ENCODE assay signal across 1 cellular context in the genomic region with DNA sequence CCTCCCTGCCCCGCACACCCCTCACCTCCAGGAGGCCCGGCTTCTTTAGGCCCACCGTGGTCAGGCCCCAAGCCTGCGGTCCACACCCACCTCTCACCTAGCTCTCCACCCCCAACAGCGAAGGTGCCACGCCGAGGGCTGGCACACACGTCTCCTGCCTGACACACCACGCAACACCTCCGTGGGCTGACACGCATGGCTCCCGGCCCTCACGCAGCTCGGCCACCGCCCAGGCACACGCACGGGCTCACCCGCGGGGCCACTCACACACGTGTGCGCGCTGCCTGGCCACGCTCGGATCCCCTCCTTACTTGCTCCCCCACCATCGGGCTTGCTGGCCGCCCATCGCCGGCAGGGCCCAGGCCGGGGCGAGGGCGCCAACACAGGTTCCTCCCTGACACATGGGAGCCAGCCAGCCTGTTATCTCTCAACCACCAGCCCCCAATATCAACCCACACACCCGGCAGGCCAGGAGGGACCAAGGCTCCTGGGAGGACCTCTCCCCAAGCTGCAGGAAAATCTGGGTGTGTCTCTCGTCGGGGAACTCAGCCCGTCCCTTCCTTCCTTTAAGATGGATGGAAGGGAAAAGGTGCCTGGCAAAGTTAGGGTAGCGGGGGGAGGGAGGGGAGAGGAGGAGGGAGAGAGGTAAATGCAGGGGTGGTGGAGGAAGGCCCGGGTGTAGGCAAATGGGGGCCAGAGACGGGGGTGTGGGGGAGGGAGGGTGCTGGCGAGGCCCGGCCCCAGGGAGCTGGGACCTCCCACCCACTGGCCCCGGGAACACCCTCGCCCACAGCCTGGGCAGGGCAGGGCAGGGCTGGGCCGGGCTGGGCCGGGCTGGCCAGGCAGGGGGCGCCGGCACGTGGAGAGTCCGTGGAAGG.
TF ChIP-seq lines count a peak whose summit lies in the region.

No MANE protein-coding gene starts in this region.

TF ChIP-seq in WTC11, 78 proteins besides CTCF, POLR2A, EP300 and RAD21 (continued from another document):
- TF ChIP-seq, protein P1, sequence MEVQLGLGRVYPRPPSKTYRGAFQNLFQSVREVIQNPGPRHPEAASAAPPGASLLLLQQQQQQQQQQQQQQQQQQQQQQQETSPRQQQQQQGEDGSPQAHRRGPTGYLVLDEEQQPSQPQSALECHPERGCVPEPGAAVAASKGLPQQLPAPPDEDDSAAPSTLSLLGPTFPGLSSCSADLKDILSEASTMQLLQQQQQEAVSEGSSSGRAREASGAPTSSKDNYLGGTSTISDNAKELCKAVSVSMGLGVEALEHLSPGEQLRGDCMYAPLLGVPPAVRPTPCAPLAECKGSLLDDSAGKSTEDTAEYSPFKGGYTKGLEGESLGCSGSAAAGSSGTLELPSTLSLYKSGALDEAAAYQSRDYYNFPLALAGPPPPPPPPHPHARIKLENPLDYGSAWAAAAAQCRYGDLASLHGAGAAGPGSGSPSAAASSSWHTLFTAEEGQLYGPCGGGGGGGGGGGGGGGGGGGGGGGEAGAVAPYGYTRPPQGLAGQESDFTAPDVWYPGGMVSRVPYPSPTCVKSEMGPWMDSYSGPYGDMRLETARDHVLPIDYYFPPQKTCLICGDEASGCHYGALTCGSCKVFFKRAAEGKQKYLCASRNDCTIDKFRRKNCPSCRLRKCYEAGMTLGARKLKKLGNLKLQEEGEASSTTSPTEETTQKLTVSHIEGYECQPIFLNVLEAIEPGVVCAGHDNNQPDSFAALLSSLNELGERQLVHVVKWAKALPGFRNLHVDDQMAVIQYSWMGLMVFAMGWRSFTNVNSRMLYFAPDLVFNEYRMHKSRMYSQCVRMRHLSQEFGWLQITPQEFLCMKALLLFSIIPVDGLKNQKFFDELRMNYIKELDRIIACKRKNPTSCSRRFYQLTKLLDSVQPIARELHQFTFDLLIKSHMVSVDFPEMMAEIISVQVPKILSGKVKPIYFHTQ (CRISPR knock-in tag; IDR thresholded peaks at IDR 0.05), result no peak
- TF ChIP-seq ZBTB21 (CRISPR knock-in tag; IDR thresholded peaks at IDR 0.05; ENCODE audit: borderline replicate concordance) (no peak), TP53 (CRISPR knock-in tag; IDR thresholded peaks at IDR 0.05) (no peak), FOXP1 (CRISPR knock-in tag; IDR thresholded peaks at IDR 0.05; ENCODE audit: borderline replicate concordance) (peak; percentile 21; the same call in 1 of the 2 replicates), FOXK1 (CRISPR knock-in tag; IDR thresholded peaks at IDR 0.05) (no peak), CREB1 (CRISPR knock-in tag; IDR thresholded peaks at IDR 0.05) (no peak), HMGA2 (CRISPR knock-in tag; IDR thresholded peaks at IDR 0.05) (no peak), ZNF671 (CRISPR knock-in tag; IDR thresholded peaks at IDR 0.05) (no peak), TEAD4 (CRISPR knock-in tag; IDR thresholded peaks at IDR 0.05) (no peak), GRHL2 (CRISPR knock-in tag; IDR thresholded peaks at IDR 0.05; ENCODE audit: insufficient replicate concordance, severe bottlenecking) (no peak), ZNF219 (CRISPR knock-in tag; IDR thresholded peaks at IDR 0.05; ENCODE audit: borderline replicate concordance) (no peak)
- TF ChIP-seq, protein P2, sequence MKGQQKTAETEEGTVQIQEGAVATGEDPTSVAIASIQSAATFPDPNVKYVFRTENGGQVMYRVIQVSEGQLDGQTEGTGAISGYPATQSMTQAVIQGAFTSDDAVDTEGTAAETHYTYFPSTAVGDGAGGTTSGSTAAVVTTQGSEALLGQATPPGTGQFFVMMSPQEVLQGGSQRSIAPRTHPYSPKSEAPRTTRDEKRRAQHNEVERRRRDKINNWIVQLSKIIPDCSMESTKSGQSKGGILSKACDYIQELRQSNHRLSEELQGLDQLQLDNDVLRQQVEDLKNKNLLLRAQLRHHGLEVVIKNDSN (CRISPR knock-in tag; IDR thresholded peaks at IDR 0.05), result peak; percentile 42; the same call in 1 of the 2 replicates
- TF ChIP-seq, protein P3, sequence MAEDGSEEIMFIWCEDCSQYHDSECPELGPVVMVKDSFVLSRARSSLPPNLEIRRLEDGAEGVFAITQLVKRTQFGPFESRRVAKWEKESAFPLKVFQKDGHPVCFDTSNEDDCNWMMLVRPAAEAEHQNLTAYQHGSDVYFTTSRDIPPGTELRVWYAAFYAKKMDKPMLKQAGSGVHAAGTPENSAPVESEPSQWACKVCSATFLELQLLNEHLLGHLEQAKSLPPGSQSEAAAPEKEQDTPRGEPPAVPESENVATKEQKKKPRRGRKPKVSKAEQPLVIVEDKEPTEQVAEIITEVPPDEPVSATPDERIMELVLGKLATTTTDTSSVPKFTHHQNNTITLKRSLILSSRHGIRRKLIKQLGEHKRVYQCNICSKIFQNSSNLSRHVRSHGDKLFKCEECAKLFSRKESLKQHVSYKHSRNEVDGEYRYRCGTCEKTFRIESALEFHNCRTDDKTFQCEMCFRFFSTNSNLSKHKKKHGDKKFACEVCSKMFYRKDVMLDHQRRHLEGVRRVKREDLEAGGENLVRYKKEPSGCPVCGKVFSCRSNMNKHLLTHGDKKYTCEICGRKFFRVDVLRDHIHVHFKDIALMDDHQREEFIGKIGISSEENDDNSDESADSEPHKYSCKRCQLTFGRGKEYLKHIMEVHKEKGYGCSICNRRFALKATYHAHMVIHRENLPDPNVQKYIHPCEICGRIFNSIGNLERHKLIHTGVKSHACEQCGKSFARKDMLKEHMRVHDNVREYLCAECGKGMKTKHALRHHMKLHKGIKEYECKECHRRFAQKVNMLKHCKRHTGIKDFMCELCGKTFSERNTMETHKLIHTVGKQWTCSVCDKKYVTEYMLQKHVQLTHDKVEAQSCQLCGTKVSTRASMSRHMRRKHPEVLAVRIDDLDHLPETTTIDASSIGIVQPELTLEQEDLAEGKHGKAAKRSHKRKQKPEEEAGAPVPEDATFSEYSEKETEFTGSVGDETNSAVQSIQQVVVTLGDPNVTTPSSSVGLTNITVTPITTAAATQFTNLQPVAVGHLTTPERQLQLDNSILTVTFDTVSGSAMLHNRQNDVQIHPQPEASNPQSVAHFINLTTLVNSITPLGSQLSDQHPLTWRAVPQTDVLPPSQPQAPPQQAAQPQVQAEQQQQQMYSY (CRISPR knock-in tag; IDR thresholded peaks at IDR 0.05), result no peak
- TF ChIP-seq, protein P4, sequence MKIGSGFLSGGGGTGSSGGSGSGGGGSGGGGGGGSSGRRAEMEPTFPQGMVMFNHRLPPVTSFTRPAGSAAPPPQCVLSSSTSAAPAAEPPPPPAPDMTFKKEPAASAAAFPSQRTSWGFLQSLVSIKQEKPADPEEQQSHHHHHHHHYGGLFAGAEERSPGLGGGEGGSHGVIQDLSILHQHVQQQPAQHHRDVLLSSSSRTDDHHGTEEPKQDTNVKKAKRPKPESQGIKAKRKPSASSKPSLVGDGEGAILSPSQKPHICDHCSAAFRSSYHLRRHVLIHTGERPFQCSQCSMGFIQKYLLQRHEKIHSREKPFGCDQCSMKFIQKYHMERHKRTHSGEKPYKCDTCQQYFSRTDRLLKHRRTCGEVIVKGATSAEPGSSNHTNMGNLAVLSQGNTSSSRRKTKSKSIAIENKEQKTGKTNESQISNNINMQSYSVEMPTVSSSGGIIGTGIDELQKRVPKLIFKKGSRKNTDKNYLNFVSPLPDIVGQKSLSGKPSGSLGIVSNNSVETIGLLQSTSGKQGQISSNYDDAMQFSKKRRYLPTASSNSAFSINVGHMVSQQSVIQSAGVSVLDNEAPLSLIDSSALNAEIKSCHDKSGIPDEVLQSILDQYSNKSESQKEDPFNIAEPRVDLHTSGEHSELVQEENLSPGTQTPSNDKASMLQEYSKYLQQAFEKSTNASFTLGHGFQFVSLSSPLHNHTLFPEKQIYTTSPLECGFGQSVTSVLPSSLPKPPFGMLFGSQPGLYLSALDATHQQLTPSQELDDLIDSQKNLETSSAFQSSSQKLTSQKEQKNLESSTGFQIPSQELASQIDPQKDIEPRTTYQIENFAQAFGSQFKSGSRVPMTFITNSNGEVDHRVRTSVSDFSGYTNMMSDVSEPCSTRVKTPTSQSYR (CRISPR knock-in tag; IDR thresholded peaks at IDR 0.05), result 0 out of 2 replicates have a peak, but pooled peaks have one; percentile 37
- TF ChIP-seq, protein P5, sequence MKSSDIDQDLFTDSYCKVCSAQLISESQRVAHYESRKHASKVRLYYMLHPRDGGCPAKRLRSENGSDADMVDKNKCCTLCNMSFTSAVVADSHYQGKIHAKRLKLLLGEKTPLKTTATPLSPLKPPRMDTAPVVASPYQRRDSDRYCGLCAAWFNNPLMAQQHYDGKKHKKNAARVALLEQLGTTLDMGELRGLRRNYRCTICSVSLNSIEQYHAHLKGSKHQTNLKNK (CRISPR knock-in tag; IDR thresholded peaks at IDR 0.05), result no peak
- TF ChIP-seq, protein P6, sequence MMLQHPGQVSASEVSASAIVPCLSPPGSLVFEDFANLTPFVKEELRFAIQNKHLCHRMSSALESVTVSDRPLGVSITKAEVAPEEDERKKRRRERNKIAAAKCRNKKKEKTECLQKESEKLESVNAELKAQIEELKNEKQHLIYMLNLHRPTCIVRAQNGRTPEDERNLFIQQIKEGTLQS (CRISPR knock-in tag; conservative IDR thresholded peaks at IDR 0.05), result no peak
- TF ChIP-seq, protein P7, sequence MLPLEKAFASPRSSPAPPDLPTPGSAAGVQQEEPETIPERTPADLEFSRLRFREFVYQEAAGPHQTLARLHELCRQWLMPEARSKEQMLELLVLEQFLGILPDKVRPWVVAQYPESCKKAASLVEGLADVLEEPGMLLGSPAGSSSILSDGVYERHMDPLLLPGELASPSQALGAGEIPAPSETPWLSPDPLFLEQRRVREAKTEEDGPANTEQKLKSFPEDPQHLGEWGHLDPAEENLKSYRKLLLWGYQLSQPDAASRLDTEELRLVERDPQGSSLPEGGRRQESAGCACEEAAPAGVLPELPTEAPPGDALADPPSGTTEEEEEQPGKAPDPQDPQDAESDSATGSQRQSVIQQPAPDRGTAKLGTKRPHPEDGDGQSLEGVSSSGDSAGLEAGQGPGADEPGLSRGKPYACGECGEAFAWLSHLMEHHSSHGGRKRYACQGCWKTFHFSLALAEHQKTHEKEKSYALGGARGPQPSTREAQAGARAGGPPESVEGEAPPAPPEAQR (CRISPR knock-in tag; IDR thresholded peaks at IDR 0.05), result no peak
- TF ChIP-seq, protein P8, sequence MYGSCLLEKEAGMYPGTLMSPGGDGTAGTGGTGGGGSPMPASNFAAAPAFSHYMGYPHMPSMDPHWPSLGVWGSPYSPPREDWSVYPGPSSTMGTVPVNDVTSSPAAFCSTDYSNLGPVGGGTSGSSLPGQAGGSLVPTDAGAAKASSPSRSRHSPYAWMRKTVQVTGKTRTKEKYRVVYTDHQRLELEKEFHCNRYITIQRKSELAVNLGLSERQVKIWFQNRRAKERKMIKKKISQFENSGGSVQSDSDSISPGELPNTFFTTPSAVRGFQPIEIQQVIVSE (CRISPR knock-in tag; IDR thresholded peaks at IDR 0.05; ENCODE audit: borderline replicate concordance), result no peak
- TF ChIP-seq, protein P9, sequence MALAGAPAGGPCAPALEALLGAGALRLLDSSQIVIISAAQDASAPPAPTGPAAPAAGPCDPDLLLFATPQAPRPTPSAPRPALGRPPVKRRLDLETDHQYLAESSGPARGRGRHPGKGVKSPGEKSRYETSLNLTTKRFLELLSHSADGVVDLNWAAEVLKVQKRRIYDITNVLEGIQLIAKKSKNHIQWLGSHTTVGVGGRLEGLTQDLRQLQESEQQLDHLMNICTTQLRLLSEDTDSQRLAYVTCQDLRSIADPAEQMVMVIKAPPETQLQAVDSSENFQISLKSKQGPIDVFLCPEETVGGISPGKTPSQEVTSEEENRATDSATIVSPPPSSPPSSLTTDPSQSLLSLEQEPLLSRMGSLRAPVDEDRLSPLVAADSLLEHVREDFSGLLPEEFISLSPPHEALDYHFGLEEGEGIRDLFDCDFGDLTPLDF (CRISPR knock-in tag; IDR thresholded peaks at IDR 0.05), result no peak
- TF ChIP-seq, protein P10, sequence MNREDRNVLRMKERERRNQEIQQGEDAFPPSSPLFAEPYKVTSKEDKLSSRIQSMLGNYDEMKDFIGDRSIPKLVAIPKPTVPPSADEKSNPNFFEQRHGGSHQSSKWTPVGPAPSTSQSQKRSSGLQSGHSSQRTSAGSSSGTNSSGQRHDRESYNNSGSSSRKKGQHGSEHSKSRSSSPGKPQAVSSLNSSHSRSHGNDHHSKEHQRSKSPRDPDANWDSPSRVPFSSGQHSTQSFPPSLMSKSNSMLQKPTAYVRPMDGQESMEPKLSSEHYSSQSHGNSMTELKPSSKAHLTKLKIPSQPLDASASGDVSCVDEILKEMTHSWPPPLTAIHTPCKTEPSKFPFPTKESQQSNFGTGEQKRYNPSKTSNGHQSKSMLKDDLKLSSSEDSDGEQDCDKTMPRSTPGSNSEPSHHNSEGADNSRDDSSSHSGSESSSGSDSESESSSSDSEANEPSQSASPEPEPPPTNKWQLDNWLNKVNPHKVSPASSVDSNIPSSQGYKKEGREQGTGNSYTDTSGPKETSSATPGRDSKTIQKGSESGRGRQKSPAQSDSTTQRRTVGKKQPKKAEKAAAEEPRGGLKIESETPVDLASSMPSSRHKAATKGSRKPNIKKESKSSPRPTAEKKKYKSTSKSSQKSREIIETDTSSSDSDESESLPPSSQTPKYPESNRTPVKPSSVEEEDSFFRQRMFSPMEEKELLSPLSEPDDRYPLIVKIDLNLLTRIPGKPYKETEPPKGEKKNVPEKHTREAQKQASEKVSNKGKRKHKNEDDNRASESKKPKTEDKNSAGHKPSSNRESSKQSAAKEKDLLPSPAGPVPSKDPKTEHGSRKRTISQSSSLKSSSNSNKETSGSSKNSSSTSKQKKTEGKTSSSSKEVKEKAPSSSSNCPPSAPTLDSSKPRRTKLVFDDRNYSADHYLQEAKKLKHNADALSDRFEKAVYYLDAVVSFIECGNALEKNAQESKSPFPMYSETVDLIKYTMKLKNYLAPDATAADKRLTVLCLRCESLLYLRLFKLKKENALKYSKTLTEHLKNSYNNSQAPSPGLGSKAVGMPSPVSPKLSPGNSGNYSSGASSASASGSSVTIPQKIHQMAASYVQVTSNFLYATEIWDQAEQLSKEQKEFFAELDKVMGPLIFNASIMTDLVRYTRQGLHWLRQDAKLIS (CRISPR knock-in tag; IDR thresholded peaks at IDR 0.05; ENCODE audit: borderline replicate concordance), result no peak
